Comparison of ENCODE assay signal across 19 cellular contexts in the genomic region with DNA sequence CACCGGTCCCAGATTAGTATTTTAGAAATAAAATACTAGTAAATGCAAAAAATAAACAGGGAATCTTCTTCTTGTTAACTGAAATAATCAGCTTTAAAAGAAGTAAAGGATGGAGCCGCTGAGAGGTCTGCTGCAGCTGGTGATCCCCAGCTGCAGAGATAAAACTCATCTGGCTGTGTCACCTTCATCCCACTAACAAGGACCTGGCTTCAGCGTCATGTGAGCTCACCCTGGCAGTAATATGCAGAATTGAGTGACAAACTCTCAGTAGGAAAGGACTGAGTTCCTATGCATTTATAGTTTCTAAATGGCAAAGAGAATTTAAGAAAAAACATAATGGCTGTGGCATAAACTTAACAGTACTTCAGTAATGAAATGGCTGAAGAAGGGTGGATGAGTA. TPM values are rescaled to one million over a fixed set of nuclear protein-coding genes. Genes with fewer than 3 reads are reported as not detected.
DNase-seq lines count a peak whose midpoint lies in the region; ATAC-seq and TF ChIP-seq lines count a peak whose summit lies in the region.
"Had no signal": no experiment of that assay in that cellular context is flagged by ENCODE, and none has a peak within 500 bp of the region (broad histone marks: within the 10 kb centered on the region; RNA-seq: fewer than 3 reads in every experiment).

No MANE protein-coding gene starts in this region.

- peak overlapping the region; percentile 34 for H3K27ac Mint-ChIP-seq in T-helper 17 cell

- no peaks in the 10 kb centered on the region for H3K36me3 Mint-ChIP-seq in T-helper 17 cell (ENCODE audit: low read depth)

- ATAC-seq in Right ventricle myocardium superior (ENCODE audit: poor library complexity) (no peak), T-helper 17 cell (no peak), PC-3 (no peak)
- ATAC-seq: A549 had no signal

- H3K4me1 ChIP-seq in left ventricle myocardium inferior (peaks cover 7% of the 10 kb centered on the region), A673 (ENCODE audit: insufficient read depth, low read length, poor library complexity, severe bottlenecking) (no peaks in the 10 kb centered on the region), PC-3 (ENCODE audit: insufficient read depth, low read length) (no peaks in the 10 kb centered on the region)
- H3K4me1 ChIP-seq: A549, BE2C, BLaER1, Caco-2 had no signal

- H3K79me2 ChIP-seq in PC-3 (ENCODE audit: low read length) = no peaks in the 10 kb centered on the region

- H3F3A ChIP-seq in PC-3 (ENCODE audit: low read length, unreplicated experiment) = no peaks in the 10 kb centered on the region

- CTCF ChIA-PET in A673 (lab: Charles Lee) (no interaction called here), PC-3 (lab: Charles Lee) (no interaction called here)

- H3K27ac ChIP-seq in left ventricle myocardium inferior (replicated peaks) (peak overlapping the region; percentile 48), A673 (ENCODE audit: low read depth, low read length, poor library complexity, severe bottlenecking) (peak overlapping the region; percentile 22), PC-3 (ENCODE audit: low read length) (no peak overlapping the region)
- H3K27ac ChIP-seq: 22Rv1, A549, BLaER1 had no signal

- no peaks in the 10 kb centered on the region for H3K9me2 ChIP-seq in PC-3 (replicated peaks; ENCODE audit: low read length)

- H3K27me3 ChIP-seq in left ventricle myocardium inferior (ENCODE audit: low read depth) (no peaks in the 10 kb centered on the region), A673 (replicated peaks; ENCODE audit: insufficient read depth, low read depth, low read length, poor library complexity) (no peaks in the 10 kb centered on the region), PC-3 (ENCODE audit: low read length) (no peaks in the 10 kb centered on the region)
- H3K27me3 ChIP-seq: BE2C, BLaER1 had no signal

- no peak overlapping the region for H3K9ac ChIP-seq in PC-3 (ENCODE audit: low read length)
- H3K9ac ChIP-seq: BLaER1 had no signal

- TF ChIP-seq CTCF in left ventricle myocardium inferior (IDR thresholded peaks at IDR 0.05; ENCODE audit: borderline replicate concordance) = no peak
- no peak for TF ChIP-seq CTCF in A673 (conservative IDR thresholded peaks at IDR 0.05; ENCODE audit: low read depth, low read length)
- no peak for TF ChIP-seq CTCF in PC-3 (conservative IDR thresholded peaks at IDR 0.05; ENCODE audit: low read depth, low read length)

- POLR2A ChIA-PET in A673 (lab: Charles Lee; ENCODE audit: low non-redundant PET) = no interaction called here
- POLR2A ChIA-PET in PC-3 (lab: Charles Lee; ENCODE audit: unreplicated experiment) = interaction anchor here (0.7 kb wide), 1 partner anchor 18 kb away, joined by 3 read pairs; no protein-coding TSS in a partner anchor

- H3K4me3 ChIP-seq in left ventricle myocardium inferior (no peak overlapping the region), A673 (ENCODE audit: low read depth, low read length, poor library complexity, severe bottlenecking) (no peak overlapping the region), PC-3 (ENCODE audit: low read length) (no peak overlapping the region)
- H3K4me3 ChIP-seq: A549, BLaER1 had no signal

- no peak overlapping the region for H3K4me3 Mint-ChIP-seq in T-helper 17 cell
- H3K4me3 Mint-ChIP-seq: CD14-positive monocyte; CD4-positive, alpha-beta memory T cell; CD4-positive, CD25-positive, alpha-beta regulatory T cell had no signal

- DNase-seq in left ventricle myocardium inferior (no peak), Right ventricle myocardium superior (no peak), A673 (ENCODE audit: low spot score) (no peak), T-helper 17 cell (no peak), T1000 (lab: John Stamatoyannopoulos, UW) (no peak), PC-3 (no peak)
- DNase-seq: ACHN; BE2C; C1 segment of cervical spinal cord; Caco-2; Calu3; CD4-positive, alpha-beta memory T cell; CD4-positive, CD25-positive, alpha-beta regulatory T cell; DMS79 treated with DMSO at 0.1 percent for 48 hours; GF-D8 had no signal

- no TSS peak for BruUV-seq in A673 (replicated peaks; lab: Mats Ljungman, UMichigan)
- no TSS peak for BruUV-seq in PC-3 (replicated peaks; lab: Mats Ljungman, UMichigan)

- intact Hi-C loops in left ventricle myocardium inferior (cut with micrococcal nuclease) (no loop called here), Right ventricle myocardium superior (cut with DNase I) (no loop called here), A673 (cut with micrococcal nuclease; ENCODE audit: unreplicated experiment) (no loop called here), PC-3 (cut with micrococcal nuclease) (no loop called here)

- H4K20me1 ChIP-seq in PC-3 (ENCODE audit: low read length) = no peaks in the 10 kb centered on the region
- H4K20me1 ChIP-seq: BLaER1 had no signal

- H2AFZ ChIP-seq in PC-3 (ENCODE audit: low read length) = no peak overlapping the region

- H3K4me2 ChIP-seq in PC-3 (ENCODE audit: low read length) = no peak overlapping the region
- H3K4me2 ChIP-seq: A549, BLaER1 had no signal

- H3K27me3 Mint-ChIP-seq in T-helper 17 cell = no peaks in the 10 kb centered on the region
- H3K27me3 Mint-ChIP-seq: CD4-positive, alpha-beta memory T cell; CD4-positive, CD25-positive, alpha-beta regulatory T cell had no signal

- H3K9me3 ChIP-seq in left ventricle myocardium inferior (replicated peaks) (no peaks in the 10 kb centered on the region), A673 (ENCODE audit: low read depth, low read length, poor library complexity, severe bottlenecking) (no peaks in the 10 kb centered on the region), T-helper 17 cell (ENCODE audit: control insufficient read depth, low read length, poor library complexity, severe bottlenecking) (no peaks in the 10 kb centered on the region), PC-3 (ENCODE audit: low read length) (no peaks in the 10 kb centered on the region)
- H3K9me3 ChIP-seq: A549, BE2C, BLaER1, Caco-2 had no signal

- H3K36me3 ChIP-seq in left ventricle myocardium inferior (peaks cover 99% of the 10 kb centered on the region), A673 (ENCODE audit: insufficient read depth, low read length, poor library complexity, severe bottlenecking) (peaks cover 91% of the 10 kb centered on the region), PC-3 (ENCODE audit: low read depth, low read length) (peaks cover 44% of the 10 kb centered on the region)
- H3K36me3 ChIP-seq: BE2C had no signal

- peaks cover 2% of the 10 kb centered on the region for H3K4me1 Mint-ChIP-seq in T-helper 17 cell
- H3K4me1 Mint-ChIP-seq: CD14-positive monocyte had no signal

RNA-seq across cellular contexts. Expression of gene VPS4B, which starts 27.3 kb away (rescaled TPM):
- 16.7 TPM for total RNA-seq in left ventricle myocardium inferior
- total RNA-seq in Right ventricle myocardium superior = 15.9 TPM
- total RNA-seq in A673 (2021) = 88.7 and 94.8 TPM in 2 replicates
- 10 to 100 TPM; 61.3 to 78.7 TPM for total RNA-seq in T-helper 17 cell
- total RNA-seq in PC-3 (2014; rRNA removed) = 44.7 and 50.3 TPM in 2 replicates

RNA-seq across cellular contexts. Expression of gene KDSR, which starts 27.9 kb away (rescaled TPM):
- total RNA-seq in left ventricle myocardium inferior (31.3 TPM), Right ventricle myocardium superior (29.2 TPM), A673 (2021) (449 and 493 TPM in 2 replicates), T-helper 17 cell (10 to 100 TPM; 55.2 to 71.2 TPM), PC-3 (2014; rRNA removed) (15.8 and 16.1 TPM in 2 replicates)
